In the genomic region with DNA sequence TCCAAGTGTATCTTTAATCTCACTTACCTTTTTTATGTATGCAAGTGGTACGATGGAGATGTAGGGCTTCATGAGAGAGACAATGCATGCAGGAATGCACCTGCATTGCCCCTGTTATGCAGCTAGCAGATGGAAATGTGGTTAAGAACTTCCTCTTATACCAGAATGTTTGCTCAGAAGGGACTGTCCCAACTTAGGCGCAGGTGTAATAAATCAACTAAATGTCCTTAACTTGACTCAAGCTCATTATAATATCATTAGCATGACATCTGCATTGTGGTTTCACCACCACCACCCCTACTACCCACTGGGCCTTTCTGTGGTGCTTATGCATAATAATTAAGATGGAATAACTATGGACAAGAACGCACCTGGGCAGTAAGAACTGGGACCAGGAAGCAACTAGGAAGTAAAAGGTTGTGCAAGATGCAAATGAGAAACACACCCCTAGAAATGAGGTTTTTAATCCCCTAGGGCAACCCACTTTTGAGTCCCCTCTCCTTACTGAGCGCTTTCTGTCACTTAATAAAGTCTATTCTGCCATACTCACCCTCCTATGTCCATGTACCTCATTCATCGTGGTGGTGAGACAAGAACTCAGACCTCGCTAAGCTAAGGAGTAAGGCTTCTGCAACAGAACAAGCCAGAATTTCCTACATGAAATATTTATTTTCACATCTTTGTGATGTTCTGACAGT, we compare ENCODE assay signal across 8 cellular contexts.
DNase-seq lines count a peak whose midpoint lies in the region; ATAC-seq and TF ChIP-seq lines count a peak whose summit lies in the region.

No MANE protein-coding gene starts in this region.

- no peak for TF ChIP-seq CTCF in right lobe of liver (IDR thresholded peaks at IDR 0.05)

- ATAC-seq in GM18517 (IDR thresholded peaks at IDR 0.05; ENCODE audit: unreplicated experiment) (peak; percentile 99), HG02852 (IDR thresholded peaks at IDR 0.05; ENCODE audit: unreplicated experiment) (peak; percentile 96), esophagus mucosa (peak; percentile 46), right lobe of liver (no peak)

- no peaks in the 10 kb centered on the region for H3K36me3 ChIP-seq in right lobe of liver

- H3K9me3 ChIP-seq in right lobe of liver, result no peaks in the 10 kb centered on the region

- no peak overlapping the region for H3K4me3 ChIP-seq in right lobe of liver

- no peak overlapping the region for H3K27ac ChIP-seq in right lobe of liver

- intact Hi-C loops in right lobe of liver (cut with DNase I), result no loop called here

- 74% methylated on average over 6 of the region's 6 CpGs for WGBS in right lobe of liver (ENCODE audit: insufficient coverage, low coverage, low lambda C conversion rate, missing lambda C conversion rate)

- no peaks in the 10 kb centered on the region for H3K4me1 ChIP-seq in right lobe of liver

- no peak for TF ChIP-seq POLR2A in right lobe of liver (IDR thresholded peaks at IDR 0.05)

- H3K27me3 ChIP-seq in right lobe of liver, result no peaks in the 10 kb centered on the region

- peak; percentile 87 for DNase-seq in RPMI8226
- DNase-seq in right lobe of liver, result no peak
- DNase-seq in mesenteric fat pad (ENCODE audit: low spot score), result no peak
- DNase-seq in NK-92 treated with Interleukin-12 subunit alpha and Interleukin-12 subunit beta, amount 100 ng/mL, for 24 hours (lab: John Stamatoyannopoulos, UW), result no peak
- no peak for DNase-seq in COLO668 (lab: John Stamatoyannopoulos, UW; ENCODE audit: unreplicated experiment)

Comparison
In these comparisons a context has a peak if more than half of its experiments do, and no peak if none do; other contexts are left out.
1. ATAC-seq: peak in GM18517 (single experiment), HG02852 (single experiment) and esophagus mucosa (single experiment); none in right lobe of liver (0 of 4).